In genomic region chr1:31415658-31416057, GRCh38 we compare ENCODE assay signal across 2 cellular contexts.
TF ChIP-seq lines count a peak whose summit lies in the region.

No MANE protein-coding gene starts in this region.

TF ChIP-seq in neural cell, 6 proteins besides CTCF, POLR2A, EP300 and RAD21 (continued from another document):
- TF ChIP-seq REST (IDR thresholded peaks at IDR 0.05; ENCODE audit: borderline replicate concordance) = no peak

TF ChIP-seq in SK-N-SH treated with all-trans-retinoic acid at 6 μM for 48 hours, 23 proteins besides CTCF, POLR2A, EP300 and RAD21 (continued from another document):
- TF ChIP-seq POU6F1 (CRISPR knock-in tag; IDR thresholded peaks at IDR 0.05; ENCODE audit: borderline replicate concordance, low read depth) (no peak), ZFP3 (CRISPR knock-in tag; IDR thresholded peaks at IDR 0.05) (no peak), ISL1 (CRISPR knock-in tag; IDR thresholded peaks at IDR 0.05) (no peak)
TF ChIP-seq in SK-N-SH treated with all-trans-retinoic acid at 6 μM for 48 hours: peak in this region for 0.
